Comparison of ENCODE assay signal across 8 cellular contexts in genomic region chr17:50841949-50842354, GRCh38. TPM values are rescaled to one million over a fixed set of nuclear protein-coding genes. Genes with fewer than 3 reads are reported as not detected.
DNase-seq lines count a peak whose midpoint lies in the region; ATAC-seq, FAIRE-seq and TF ChIP-seq lines count a peak whose summit lies in the region.

No MANE protein-coding gene starts in this region.

- FAIRE-seq in HepG2 (lab: Jason Lieb, UNC), result peak; percentile 94

- 15% methylated on average over 8 of the region's 8 CpGs for WGBS in HepG2 (ENCODE audit: low lambda C conversion rate)

- H3K4me1 ChIP-seq in HepG2 (ENCODE audit: insufficient read depth, low read length), result peaks cover 77% of the 10 kb centered on the region

- no peak overlapping the region for H3K4me3 Mint-ChIP-seq in chondrocyte (ENCODE audit: unreplicated experiment)

- H3K27ac Mint-ChIP-seq in chondrocyte (ENCODE audit: unreplicated experiment), result no peak overlapping the region

- H3K36me3 ChIP-seq in HepG2 (replicated peaks in 1 of 2; ENCODE audit: control insufficient read depth in 1 of 2, insufficient read depth in 2 of 2, low read length in 2 of 2), result no peaks in the 10 kb centered on the region

- intact Hi-C loops in HepG2 (cut with micrococcal nuclease; ENCODE audit: unreplicated experiment), result loop anchor here (1.0 to 5.0 kb wide), 4 partner anchors 25 to 295 kb away; partner anchors contain the start of gene SPATA20

- H3K27ac ChIP-seq in AG04450 (ENCODE audit: low read depth, low read length), result no peak overlapping the region
- no peak overlapping the region; the same call in 1 of the 2 replicates for H3K27ac ChIP-seq in VCaP
- H3K27ac ChIP-seq in HepG2 (ENCODE audit: extremely low read length, insufficient read depth, low read length), result no peak overlapping the region

- no peak for TF ChIP-seq POLR2A in HepG2 (IDR thresholded peaks at IDR 0.05; ENCODE audit: insufficient read depth in 1 of 2, low read depth in 2 of 2, low read length in 2 of 2)

- H3K79me2 ChIP-seq in HepG2 (ENCODE audit: insufficient read depth, low read length), result no peaks in the 10 kb centered on the region

- no peak for DNase-seq in AG04450 (ENCODE audit: low read depth, low spot score)
- DNase-seq in GM19238 (ENCODE audit: insufficient read length, low spot score), result peak; percentile 75
- DNase-seq in NCI-H2196 (lab: John Stamatoyannopoulos, UW; ENCODE audit: unreplicated experiment), result peak; percentile 68
- DNase-seq in chondrocyte (ENCODE audit: low spot score), result peak; percentile 62
- peak; percentile 66 for DNase-seq in HepG2 (ENCODE audit: low spot score)
- peak; percentile 26 to 38 for DNase-seq in stimulated activated CD8-positive, alpha-beta memory T cell treated with anti-CD3 and anti-CD28 coated beads, Interleukin-2, amount 100 ng/mL, for 48 hours (ENCODE audit: low read depth in 2 of 2)

- H2AFZ ChIP-seq in HepG2 (ENCODE audit: low read length), result no peak overlapping the region

- H3K4me3 ChIP-seq in AG04450 (ENCODE audit: low read depth, low read length), result no peak overlapping the region
- no peak overlapping the region for H3K4me3 ChIP-seq in HepG2 (replicated peaks in 1 of 3; ENCODE audit: insufficient read depth in 1 of 3, low read depth in 2 of 3, low read length in 3 of 3)

- no peak overlapping the region for H3K4me2 ChIP-seq in HepG2 (ENCODE audit: low read depth, low read length)

- no peaks in the 10 kb centered on the region for H3K9me3 Mint-ChIP-seq in chondrocyte (ENCODE audit: low read depth)

- in situ Hi-C loops in HepG2 (cut with HindIII; ENCODE audit: extremely low pct_ligation_motif_present, low pct_unique_long_range_greater_than_20kb), result loop anchor here (5.0 kb wide), 1 partner anchor 55 kb away; no protein-coding TSS in a partner anchor

- H3K9ac ChIP-seq in HepG2 (ENCODE audit: insufficient read depth, low read depth, low read length), result no peak overlapping the region

- no peaks in the 10 kb centered on the region for H4K20me1 ChIP-seq in HepG2 (ENCODE audit: insufficient read depth, low read length)

- H3K9me3 ChIP-seq in AG04450 (ENCODE audit: control insufficient read depth, insufficient read depth, low read length) (no peaks in the 10 kb centered on the region), HepG2 (ENCODE audit: low read length) (no peaks in the 10 kb centered on the region)

- no peaks in the 10 kb centered on the region for H3K36me3 Mint-ChIP-seq in chondrocyte (ENCODE audit: low read depth)

- H3K4me1 Mint-ChIP-seq in chondrocyte (ENCODE audit: low read depth), result peaks cover 3% of the 10 kb centered on the region

- TF ChIP-seq EP300 in HepG2 (IDR thresholded peaks at IDR 0.05; ENCODE audit: low read depth in 2 of 2, low read length in 2 of 2), result no peak
- no peak for TF ChIP-seq EP300 in HepG2 (CRISPR knock-in tag; IDR thresholded peaks at IDR 0.05; ENCODE audit: borderline replicate concordance)

- H3K27me3 ChIP-seq in AG04450 (ENCODE audit: control insufficient read depth, insufficient read depth, low read length), result peaks cover 3% of the 10 kb centered on the region
- peaks cover 8 to 77% of the 10 kb centered on the region in 2 experiments; a peak in 4 of 5 replicates for H3K27me3 ChIP-seq in HepG2 (ENCODE audit: control insufficient read depth in 1 of 2, insufficient read depth in 2 of 2, low read length in 2 of 2)

- CTCF ChIA-PET in AG04450 (lab: Charles Lee) (interaction anchor here (0.6 to 6.5 kb wide), 31 partner anchors 8 to 300 kb away, joined by 3 to 192 read pairs (median 4); no protein-coding TSS in a partner anchor), HepG2 (lab: Yijun Ruan, JAX; ENCODE audit: low intra/inter-chr PET ratio, low total read pairs) (interaction anchor here (0.7 to 4.4 kb wide), 8 partner anchors 11 to 295 kb away, joined by 3 to 94 read pairs (median 4); partner anchors contain the start of gene SPATA20)

- POLR2A ChIA-PET in AG04450 (lab: Yijun Ruan, JAX), result interaction anchor here (0.6 to 1.2 kb wide), 2 partner anchors 24 to 141 kb away, joined by 3 to 5 read pairs; partner anchors contain the start of gene TOB1
- POLR2A ChIA-PET in HepG2 (lab: Yijun Ruan, JAX), result interaction anchor here (0.8 to 1.6 kb wide), 3 partner anchors 12 to 103 kb away, joined by 3 to 4 read pairs (median 3); partner anchors contain the start of gene TOB1

- H3K27me3 Mint-ChIP-seq in chondrocyte (ENCODE audit: low read depth), result no peaks in the 10 kb centered on the region

- peak; percentile 86 for TF ChIP-seq CTCF in AG04450 (IDR thresholded peaks at IDR 0.05; ENCODE audit: low read depth, low read length)
- TF ChIP-seq CTCF in VCaP (conservative IDR thresholded peaks at IDR 0.05), result peak; percentile 91
- TF ChIP-seq CTCF in chondrocyte (IDR thresholded peaks at IDR 0.05), result peak; percentile 88
- peak; percentile 93 for TF ChIP-seq CTCF in HepG2 (CRISPR knock-in tag; IDR thresholded peaks at IDR 0.05)

- peak; percentile 61 for ATAC-seq in HepG2
- no peak for ATAC-seq in HG02973 (IDR thresholded peaks at IDR 0.05; ENCODE audit: unreplicated experiment)

- peak; percentile 84 for TF ChIP-seq RAD21 in HepG2 (CRISPR knock-in tag; IDR thresholded peaks at IDR 0.05)

- BruUV-seq in HepG2 (replicated peaks; lab: Mats Ljungman, UMichigan), result no TSS peak

TF ChIP-seq in HepG2, 621 proteins besides CTCF, POLR2A, EP300 and RAD21 (continues in another document):
- TF ChIP-seq ZBTB20 (CRISPR knock-in tag; IDR thresholded peaks at IDR 0.05; ENCODE audit: borderline replicate concordance, low read depth), result 0 out of 2 replicates have a peak, but pooled peaks have one; percentile 30
- no peak for TF ChIP-seq ZNF782 (CRISPR knock-in tag; IDR thresholded peaks at IDR 0.05; ENCODE audit: borderline replicate concordance)
- TF ChIP-seq ZNF337 (CRISPR knock-in tag; IDR thresholded peaks at IDR 0.05; ENCODE audit: borderline replicate concordance, low read depth), result no peak
- no peak for TF ChIP-seq REL (CRISPR knock-in tag; conservative IDR thresholded peaks at IDR 0.05)
- TF ChIP-seq ZSCAN20 (CRISPR knock-in tag; IDR thresholded peaks at IDR 0.05; ENCODE audit: borderline replicate concordance), result no peak
- no peak for TF ChIP-seq ARNTL (CRISPR knock-in tag; IDR thresholded peaks at IDR 0.05)

RNA-seq across cellular contexts. Expression of gene WFIKKN2, which starts 6.6 kb away (rescaled TPM):
- 0.07 and 0.10 TPM in 2 replicates for polyA plus RNA-seq in AG04450 (2011; rRNA removed)
- 0.22 and 0.28 TPM in 2 replicates for polyA minus RNA-seq in AG04450 (2011; rRNA and poly(A)+ RNA removed)
- 0.12 to 0.15 TPM in 2 of 3 replicates, not detected in the other for total RNA-seq in chondrocyte
- not detected in 2 replicates for total RNA-seq in HepG2 (2016; rRNA removed; fragmentation: Illumina TruSeq; extraction: Trizol)
- not detected in 2 replicates for total RNA-seq in HepG2 (2016; cell fraction: cytosol; rRNA removed; fragmentation: Illumina TruSeq; extraction: Trizol; ENCODE audit: low read depth)
- total RNA-seq in HepG2 (2016; cell fraction: insoluble cytoplasmic fraction; rRNA removed; fragmentation: Illumina TruSeq; extraction: Trizol), result 0.02 TPM in 1 of 2 replicates, not detected in the other
- total RNA-seq in HepG2 (2016; cell fraction: membrane; rRNA removed; fragmentation: Illumina TruSeq; extraction: Trizol), result not detected in 2 replicates
- not detected in 2 replicates for total RNA-seq in HepG2 (2016; cell fraction: nucleus; rRNA removed; fragmentation: Illumina TruSeq; extraction: Trizol)
- polyA plus RNA-seq in HepG2 (2011; rRNA removed), result not detected in 2 replicates
- polyA plus RNA-seq in HepG2 (2011; cell fraction: cytosol; rRNA removed), result 0.01 TPM in 2 replicates
- 0.06 TPM in 1 of 2 replicates, not detected in the other for polyA plus RNA-seq in HepG2 (2011; cell fraction: nucleus; rRNA removed)
- not detected in 2 replicates for polyA plus RNA-seq in HepG2 (2012)
- not detected in 2 replicates for polyA plus RNA-seq in HepG2 (2016; cell fraction: cytosol; fragmentation: Illumina TruSeq; extraction: Trizol; ENCODE audit: low read depth)
- not detected in 2 replicates for polyA plus RNA-seq in HepG2 (2016; cell fraction: insoluble cytoplasmic fraction; fragmentation: Illumina TruSeq; extraction: Trizol; ENCODE audit: low read depth)
- polyA plus RNA-seq in HepG2 (2016; cell fraction: membrane; fragmentation: Illumina TruSeq; extraction: Trizol; ENCODE audit: low read depth), result not detected in 2 replicates
- polyA plus RNA-seq in HepG2 (2016; cell fraction: nucleus; fragmentation: Illumina TruSeq; extraction: Trizol; ENCODE audit: insufficient read depth, low read depth), result 0.12 TPM in 1 of 2 replicates, not detected in the other
- polyA minus RNA-seq in HepG2 (2011; rRNA and poly(A)+ RNA removed; ENCODE audit: low replicate concordance), result not detected in 2 replicates
- not detected in 2 replicates for polyA minus RNA-seq in HepG2 (2011; cell fraction: cytosol; rRNA and poly(A)+ RNA removed)
- not detected in 2 replicates for polyA minus RNA-seq in HepG2 (2011; cell fraction: nucleus; rRNA and poly(A)+ RNA removed)

RNA-seq across cellular contexts. Expression of gene TOB1, which starts 24.2 kb away (rescaled TPM):
- polyA plus RNA-seq in AG04450 (2011; rRNA removed) (18.3 and 20.3 TPM in 2 replicates), HepG2 (2011; rRNA removed) (52.5 and 57.7 TPM in 2 replicates)
- polyA minus RNA-seq in AG04450 (2011; rRNA and poly(A)+ RNA removed), result 31.2 and 44.4 TPM in 2 replicates
- total RNA-seq in chondrocyte (29.6 to 44.8 TPM (median 36.6 TPM) in 3 replicates), HepG2 (2016; rRNA removed; fragmentation: Illumina TruSeq; extraction: Trizol) (19.4 and 21.9 TPM in 2 replicates)
- 4.8 and 6.1 TPM in 2 replicates for total RNA-seq in HepG2 (2016; cell fraction: cytosol; rRNA removed; fragmentation: Illumina TruSeq; extraction: Trizol; ENCODE audit: low read depth)
- 15.4 and 18.3 TPM in 2 replicates for total RNA-seq in HepG2 (2016; cell fraction: insoluble cytoplasmic fraction; rRNA removed; fragmentation: Illumina TruSeq; extraction: Trizol)
- 17.3 and 20.5 TPM in 2 replicates for total RNA-seq in HepG2 (2016; cell fraction: membrane; rRNA removed; fragmentation: Illumina TruSeq; extraction: Trizol)
- total RNA-seq in HepG2 (2016; cell fraction: nucleus; rRNA removed; fragmentation: Illumina TruSeq; extraction: Trizol), result 32.5 and 39.5 TPM in 2 replicates
- 34.6 and 53.8 TPM in 2 replicates for polyA plus RNA-seq in HepG2 (2011; cell fraction: cytosol; rRNA removed)
- polyA plus RNA-seq in HepG2 (2011; cell fraction: nucleus; rRNA removed), result 22.7 and 27.8 TPM in 2 replicates
- polyA plus RNA-seq in HepG2 (2012), result 77.1 and 86.3 TPM in 2 replicates
- 11.4 and 11.5 TPM in 2 replicates for polyA plus RNA-seq in HepG2 (2016; cell fraction: cytosol; fragmentation: Illumina TruSeq; extraction: Trizol; ENCODE audit: low read depth)
- polyA plus RNA-seq in HepG2 (2016; cell fraction: insoluble cytoplasmic fraction; fragmentation: Illumina TruSeq; extraction: Trizol; ENCODE audit: low read depth), result 38.0 and 41.3 TPM in 2 replicates
- 23.3 and 26.8 TPM in 2 replicates for polyA plus RNA-seq in HepG2 (2016; cell fraction: membrane; fragmentation: Illumina TruSeq; extraction: Trizol; ENCODE audit: low read depth)
- polyA plus RNA-seq in HepG2 (2016; cell fraction: nucleus; fragmentation: Illumina TruSeq; extraction: Trizol; ENCODE audit: insufficient read depth, low read depth), result 96.0 and 102 TPM in 2 replicates
- 82.9 and 106 TPM in 2 replicates for polyA minus RNA-seq in HepG2 (2011; rRNA and poly(A)+ RNA removed; ENCODE audit: low replicate concordance)
- 53.5 and 57.1 TPM in 2 replicates for polyA minus RNA-seq in HepG2 (2011; cell fraction: cytosol; rRNA and poly(A)+ RNA removed)
- polyA minus RNA-seq in HepG2 (2011; cell fraction: nucleus; rRNA and poly(A)+ RNA removed), result 28.7 and 29.6 TPM in 2 replicates
